22 cellular contexts compared by ENCODE assay signal in the genomic region with DNA sequence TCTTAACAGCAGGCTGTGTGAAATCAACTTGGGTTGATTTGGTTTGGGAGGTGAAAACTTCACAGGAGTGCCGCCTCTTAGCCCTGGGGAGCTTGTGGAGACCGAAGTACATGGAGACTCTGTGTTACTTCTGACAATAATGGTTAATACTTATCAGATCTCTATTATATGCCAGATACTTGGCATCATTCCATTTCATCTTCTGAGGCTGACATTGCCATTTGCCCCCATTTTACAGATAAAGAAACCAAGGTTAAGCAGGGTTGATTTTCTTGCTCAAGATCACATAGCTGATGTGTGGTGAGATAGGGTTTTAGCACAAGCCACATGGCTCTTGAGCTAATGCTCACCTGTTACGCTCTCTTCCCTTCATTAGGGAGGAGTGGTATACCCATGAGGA.
"Had no signal": no experiment of that assay in that cellular context is flagged by ENCODE, and none has a peak within 500 bp of the region (broad histone marks: within the 10 kb centered on the region; RNA-seq: fewer than 3 reads in every experiment).

No MANE protein-coding gene starts in this region.

- H3K36me3 ChIP-seq: colonic mucosa, esophagus squamous epithelium, gastrocnemius medialis, heart right ventricle, left lung, lower lobe of right lung had no signal

- H3K27ac Mint-ChIP-seq: dendritic cell treated with granulocyte-macrophage colony-stimulating factor and Interleukin-4, amounts not matched to agents 40 ng/mL and 50 ng/mL, for 4 days; effector memory CD8-positive, alpha-beta T cell; endodermal cell had no signal

- DNase-seq: colonic mucosa; cortex of kidney; effector CD8-positive, alpha-beta T cell; effector memory CD8-positive, alpha-beta T cell; endodermal cell; erythroblast; esophagus squamous epithelium; foreskin melanocyte; gastrocnemius medialis; glutamatergic neuron; head of caudate nucleus; heart right ventricle; hippocampal formation; left cardiac atrium; left lung; left ventricle myocardium superior; lower lobe of right lung; mesenchymal stem cell; midbrain had no signal

- H3K4me3 Mint-ChIP-seq: dendritic cell treated with granulocyte-macrophage colony-stimulating factor and Interleukin-4, amounts not matched to agents 40 ng/mL and 50 ng/mL, for 4 days; effector memory CD8-positive, alpha-beta T cell; endodermal cell had no signal

- H3K9me3 Mint-ChIP-seq: dendritic cell treated with granulocyte-macrophage colony-stimulating factor and Interleukin-4, amounts not matched to agents 40 ng/mL and 50 ng/mL, for 4 days; endodermal cell had no signal

- H3K27me3 Mint-ChIP-seq: dendritic cell treated with granulocyte-macrophage colony-stimulating factor and Interleukin-4, amounts not matched to agents 40 ng/mL and 50 ng/mL, for 4 days; effector memory CD8-positive, alpha-beta T cell had no signal

- H3K9me3 ChIP-seq: colonic mucosa, esophagus squamous epithelium, gastrocnemius medialis, heart right ventricle, left lung, lower lobe of right lung had no signal

- H3K27me3 ChIP-seq: colonic mucosa, esophagus squamous epithelium, gastrocnemius medialis, left lung had no signal

- H3K4me3 ChIP-seq: colonic mucosa, esophagus squamous epithelium, gastrocnemius medialis, heart right ventricle, left lung, lower lobe of right lung had no signal

- H3K4me1 ChIP-seq: colonic mucosa, gastrocnemius medialis, left lung had no signal

- ATAC-seq: effector memory CD8-positive, alpha-beta T cell; esophagus mucosa; gastrocnemius medialis; heart right ventricle; left cardiac atrium; left lung; lower lobe of right lung had no signal

- H3K27ac ChIP-seq: colonic mucosa, epithelial cell of prostate, esophagus squamous epithelium, gastrocnemius medialis, heart right ventricle, left lung, lower lobe of right lung had no signal
